9 cellular contexts compared by ENCODE assay signal in the genomic region with DNA sequence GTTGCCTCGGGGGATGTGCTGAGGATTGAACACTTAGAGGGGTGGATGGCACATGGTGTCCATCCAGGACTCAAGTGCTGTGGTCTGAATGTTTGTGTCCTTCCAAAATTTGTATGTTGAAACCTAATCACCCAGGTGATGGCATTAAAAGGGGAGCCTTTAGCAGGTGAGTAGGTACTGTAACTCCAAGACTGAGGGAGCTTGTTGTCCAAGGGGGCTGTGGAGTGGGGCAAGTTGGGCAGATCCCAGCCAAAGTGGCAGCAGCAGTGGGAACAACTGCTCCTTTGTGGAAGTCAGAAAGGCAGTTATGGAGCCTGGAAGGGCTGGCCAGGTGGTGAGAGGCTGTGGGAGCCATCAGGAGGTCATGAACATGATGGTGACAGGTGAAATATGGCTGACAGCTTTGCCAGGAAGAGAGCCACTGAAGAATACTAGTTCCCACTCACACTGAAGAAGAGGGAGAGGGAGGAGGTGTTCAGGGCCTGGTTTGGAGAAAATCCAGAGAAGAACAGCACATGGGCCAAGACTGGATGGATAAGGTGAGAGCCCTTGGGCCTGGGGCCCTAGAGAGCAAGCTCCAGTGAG.
"Had no signal": no experiment of that assay in that cellular context is flagged by ENCODE, and none has a peak within 500 bp of the region (broad histone marks: within the 10 kb centered on the region; RNA-seq: fewer than 3 reads in every experiment).

No MANE protein-coding gene starts in this region.

- ATAC-seq: GM23338, HCT116 had no signal

- H3K9me3 ChIP-seq: HAP-1 had no signal

- H3K36me3 ChIP-seq: HAP-1 had no signal

- DNase-seq: GM23248, GOT3, H7, H9, HCEC 1CT, HFFc6 had no signal

- H3K4me3 ChIP-seq: GM23248, GM23338, HAP-1 had no signal

- H3K4me1 ChIP-seq: HAP-1 had no signal

- H3K27ac ChIP-seq: GM23248 had no signal
